Comparison of ENCODE assay signal across 17 cellular contexts in genomic region chr7:24769014-24769830, GRCh38. TPM values are rescaled to one million over a fixed set of nuclear protein-coding genes. Genes with fewer than 3 reads are reported as not detected.
DNase-seq lines count a peak whose midpoint lies in the region; ATAC-seq, FAIRE-seq and TF ChIP-seq lines count a peak whose summit lies in the region.
"Had no signal": no experiment of that assay in that cellular context is flagged by ENCODE, and none has a peak within 500 bp of the region (broad histone marks: within the 10 kb centered on the region; RNA-seq: fewer than 3 reads in every experiment).

No MANE protein-coding gene starts in this region.

- no peak overlapping the region for H3K23ac ChIP-seq in H1 (ENCODE audit: insufficient read length)

- H2BK20ac ChIP-seq in H1 (ENCODE audit: low read length) = 0 out of 2 replicates have a peak overlapping the region, but pooled peaks have one; percentile 41

- no peak overlapping the region for H3K18ac ChIP-seq in H1 (ENCODE audit: extremely low read depth, low read length)

- H4K5ac ChIP-seq in H1 (ENCODE audit: insufficient read length, low read depth, low read length) = no peak overlapping the region

- no peaks in the 10 kb centered on the region for H3K9me3 ChIP-seq in H1 (ENCODE audit: insufficient read depth in 2 of 2, low read depth in 1 of 2, low read length in 1 of 2)
- H3K9me3 ChIP-seq: body of pancreas had no signal

- POLR2A ChIA-PET in H1 (lab: Charles Lee; ENCODE audit: partially characterized antibody) = interaction anchor here (0.6 to 1.5 kb wide), 3 partner anchors 11 to 25 kb away, joined by 4 to 5 read pairs (median 5); no protein-coding TSS in a partner anchor

- H4K8ac ChIP-seq in H1 (ENCODE audit: extremely low read depth, insufficient read depth, low read length) = no peak overlapping the region

- TF ChIP-seq CTCF in GM12865 (IDR thresholded peaks at IDR 0.05; ENCODE audit: insufficient read depth, low read depth, low read length, missing control alignments) = no peak
- TF ChIP-seq CTCF in H1 (IDR thresholded peaks at IDR 0.05; ENCODE audit: control extremely low read depth in 1 of 3, insufficient read depth in 1 of 3, low read depth in 1 of 3, low read length in 3 of 3) = no peak

- TF ChIP-seq RAD21 in H1 (IDR thresholded peaks at IDR 0.05 in 1 of 2, conservative IDR thresholded peaks at IDR 0.05 in 1 of 2; ENCODE audit: low read depth in 2 of 2, low read length in 2 of 2) = no peak

- H3K79me2 ChIP-seq in H1 (ENCODE audit: control insufficient read depth in 1 of 2, insufficient read depth in 2 of 2, low read length in 2 of 2) = no peaks in the 10 kb centered on the region
- H3K79me2 ChIP-seq: hepatocyte had no signal

- H3K4ac ChIP-seq in H1 (replicated peaks; ENCODE audit: insufficient read length, low read depth, low read length) = no peak overlapping the region

- H4K20me1 ChIP-seq in H1 (replicated peaks in 1 of 2; ENCODE audit: control insufficient read depth in 1 of 2, insufficient read depth in 2 of 2, low read length in 2 of 2) = no peaks in the 10 kb centered on the region

- H3K4me2 ChIP-seq in H1 (ENCODE audit: insufficient read depth in 1 of 2, low read depth in 2 of 2, low read length in 2 of 2) = no peak overlapping the region
- H3K4me2 ChIP-seq: hepatocyte had no signal

- no peak overlapping the region for H2AFZ ChIP-seq in H1 (ENCODE audit: low read length)
- H2AFZ ChIP-seq: hepatocyte had no signal

- no peaks in the 10 kb centered on the region for H3K4me1 ChIP-seq in H1 (replicated peaks in 1 of 4; ENCODE audit: control insufficient read depth in 3 of 4, insufficient read depth in 4 of 4, low read length in 3 of 4)
- H3K4me1 ChIP-seq: body of pancreas had no signal

- no peak overlapping the region for H2BK5ac ChIP-seq in H1 (ENCODE audit: low read depth, low read length)

- H2BK15ac ChIP-seq in H1 (ENCODE audit: low read length) = 0 out of 2 replicates have a peak overlapping the region, but pooled peaks have one; percentile 51

- DNase-seq in GM12865 (ENCODE audit: low read depth) (peak; percentile 48), MV-4-11 (lab: John Stamatoyannopoulos, UW) (peak; percentile 58), H1 (ENCODE audit: low read depth in 1 of 2, low spot score in 2 of 2) (no peak), NCI-H345 treated with DMSO at 0.1 percent for 48 hours (lab: John Stamatoyannopoulos, UW; ENCODE audit: unreplicated experiment) (no peak), globus pallidus (ENCODE audit: low spot score) (no peak)
- no peak for DNase-seq in activated T-cell treated with anti-CD3 and anti-CD28 coated beads, Interleukin-2, amount 50 U/mL, for 1 hour
- DNase-seq: activated CD4-positive, CD25-positive, alpha-beta regulatory T cell treated with anti-CD3 and anti-CD28 coated beads, Interleukin-2, amount 50 U/mL, for 72 hours; body of pancreas; mesendoderm; NCI-H1930; SHP77 treated with DMSO at 0.1 percent for 48 hours; stimulated activated CD4-positive, alpha-beta T cell treated with anti-CD3 and anti-CD28 coated beads, Interleukin-12 subunit alpha, Interleukin-12 subunit beta, amount 100 ng/mL, for 4 hours; T-helper 17 cell had no signal

- H4K91ac ChIP-seq in H1 (replicated peaks; ENCODE audit: insufficient read length, low read length) = no peak overlapping the region

- TF ChIP-seq EP300 in H1 (IDR thresholded peaks at IDR 0.05; ENCODE audit: borderline replicate concordance in 1 of 2, low read depth in 2 of 2, low read length in 2 of 2) = no peak

- H3K4me3 ChIP-seq in GM12865 (ENCODE audit: low read depth, low read length) (no peak overlapping the region), H1 (ENCODE audit: extremely low read depth in 1 of 4, insufficient read depth in 2 of 4, low read depth in 3 of 4, low read length in 4 of 4) (no peak overlapping the region)
- H3K4me3 ChIP-seq: body of pancreas, coronary artery, hepatocyte had no signal

- no peak overlapping the region for H2BK120ac ChIP-seq in H1 (replicated peaks; ENCODE audit: low read depth, low read length)

- no peak overlapping the region for H2BK12ac ChIP-seq in H1 (ENCODE audit: low read depth, low read length)

- no peaks in the 10 kb centered on the region for H3K27me3 ChIP-seq in H1 (replicated peaks in 1 of 4; ENCODE audit: control insufficient read depth in 3 of 4, extremely low read depth in 1 of 4, insufficient read depth in 3 of 4, low read length in 3 of 4)
- H3K27me3 ChIP-seq: body of pancreas, hepatocyte had no signal

- CTCF ChIA-PET in H1 (lab: Charles Lee; ENCODE audit: partially characterized antibody) = interaction anchor here (0.6 to 1.5 kb wide), 7 partner anchors 7 to 491 kb away, joined by 3 to 5 read pairs (median 3); no protein-coding TSS in a partner anchor

- no peak overlapping the region for H3K9ac ChIP-seq in H1 (replicated peaks in 1 of 4; ENCODE audit: extremely low read depth in 1 of 4, low read depth in 3 of 4, low read length in 3 of 4)

- no peak overlapping the region for H3K56ac ChIP-seq in H1 (replicated peaks; ENCODE audit: insufficient read length, low read depth, low read length)

- no peaks in the 10 kb centered on the region for H3K36me3 ChIP-seq in H1 (ENCODE audit: control insufficient read depth in 2 of 4, insufficient read depth in 4 of 4, low read length in 3 of 4)

- H3K79me1 ChIP-seq in H1 (ENCODE audit: low read depth, low read length) = no peaks in the 10 kb centered on the region

- H3K14ac ChIP-seq in H1 (ENCODE audit: insufficient read length) = no peak overlapping the region

- WGBS in H1 (ENCODE audit: extremely low coverage in 1 of 2, insufficient coverage in 1 of 2, insufficient read length in 1 of 2, insufficient replicate concordance in 2 of 2, low coverage in 1 of 2, low lambda C conversion rate in 2 of 2, missing lambda C conversion rate in 1 of 2), 2 experiments = 91% methylated on average over 9 of the region's 9 CpGs; no CpG with 5 or more reads in 1 of the 2 experiments

- no peak overlapping the region for H3K27ac ChIP-seq in H1 (ENCODE audit: low read depth, low read length)
- H3K27ac ChIP-seq: body of pancreas, coronary artery, hepatocyte had no signal

- ATAC-seq in GM19351 (IDR thresholded peaks at IDR 0.05; ENCODE audit: unreplicated experiment) (peak; percentile 43), GM21619 (IDR thresholded peaks at IDR 0.05; ENCODE audit: unreplicated experiment) (no peak)
- ATAC-seq: body of pancreas, T-helper 17 cell had no signal

- FAIRE-seq in H1 (lab: Jason Lieb, UNC) = no peak

- TF ChIP-seq POLR2A in H1 (IDR thresholded peaks at IDR 0.05; ENCODE audit: control extremely low read depth in 1 of 2, low read depth in 2 of 2, low read length in 2 of 2) = no peak

- H3K23me2 ChIP-seq in H1 (ENCODE audit: low read depth, low read length) = no peaks in the 10 kb centered on the region; the same call in 1 of the 2 replicates

- H2AK5ac ChIP-seq in H1 (ENCODE audit: low read depth, low read length) = no peak overlapping the region

TF ChIP-seq in H1, 55 proteins besides CTCF, POLR2A, EP300 and RAD21:
- TF ChIP-seq SIN3A (conservative IDR thresholded peaks at IDR 0.05 in 1 of 2, IDR thresholded peaks at IDR 0.05 in 1 of 2; ENCODE audit: low read depth in 1 of 2, low read length in 2 of 2) (no peak), CBX5 (IDR thresholded peaks at IDR 0.05; ENCODE audit: low read depth, low read length) (no peak), ZNF274 (IDR thresholded peaks at IDR 0.05; ENCODE audit: borderline replicate concordance, extremely low read depth, low read length) (no peak), YY1 (IDR thresholded peaks at IDR 0.05; ENCODE audit: low read depth, low read length) (no peak), USF2 (IDR thresholded peaks at IDR 0.05; ENCODE audit: low read length) (no peak), GTF2F1 (IDR thresholded peaks at IDR 0.05; ENCODE audit: borderline replicate concordance, low read depth, low read length) (no peak), TBP (IDR thresholded peaks at IDR 0.05; ENCODE audit: low read depth, low read length) (no peak)

RNA-seq across cellular contexts. Expression of gene GSDME, which starts 12.0 kb away (rescaled TPM):
- total RNA-seq in H1 (2021; fragmentation: NEBNext Ultra II Directional; extraction: Animal tissue kit (Norgen Biotek cat#: 25700)) = 7.6 and 8.5 TPM in 2 replicates
- 5.4 and 6.7 TPM in 2 replicates for polyA plus RNA-seq in H1 (2011; rRNA removed)
- polyA plus RNA-seq in H1 (2011; cell fraction: cytosol; rRNA removed) = 9.3 TPM
- 7.5 TPM for polyA plus RNA-seq in H1 (2011; cell fraction: nucleus; rRNA removed)
- 7.0 to 10.0 TPM (median 8.1 TPM) in 4 replicates for polyA plus RNA-seq in H1 (2012, experiment 1 of 2)
- polyA plus RNA-seq in H1 (2012, experiment 2 of 2) = 3.9 TPM
- polyA plus RNA-seq in H1 (2013, experiment 1 of 2) = 4.4 TPM
- polyA plus RNA-seq in H1 (2013, experiment 2 of 2) = 3.2 TPM
- polyA minus RNA-seq in H1 (2011; rRNA and poly(A)+ RNA removed) = 15.1 and 17.2 TPM in 2 replicates
- 6.8 TPM for polyA minus RNA-seq in H1 (2011; cell fraction: cytosol; rRNA and poly(A)+ RNA removed)
- 8.1 TPM for polyA minus RNA-seq in H1 (2011; cell fraction: nucleus; rRNA and poly(A)+ RNA removed)

Comparison
In these comparisons a context has a peak if more than half of its experiments do, and no peak if none do; other contexts are left out.
1. DNase-seq: peak in GM12865 (single experiment) and MV-4-11 (single experiment); none in H1 (0 of 2), NCI-H345 treated with DMSO at 0.1 percent for 48 hours (single experiment), activated T-cell treated with anti-CD3 and anti-CD28 coated beads, Interleukin-2, amount 50 U/mL, for 1 hour (single experiment) and globus pallidus (single experiment).